Comparison of ENCODE assay signal across 1 cellular context in the genomic region with DNA sequence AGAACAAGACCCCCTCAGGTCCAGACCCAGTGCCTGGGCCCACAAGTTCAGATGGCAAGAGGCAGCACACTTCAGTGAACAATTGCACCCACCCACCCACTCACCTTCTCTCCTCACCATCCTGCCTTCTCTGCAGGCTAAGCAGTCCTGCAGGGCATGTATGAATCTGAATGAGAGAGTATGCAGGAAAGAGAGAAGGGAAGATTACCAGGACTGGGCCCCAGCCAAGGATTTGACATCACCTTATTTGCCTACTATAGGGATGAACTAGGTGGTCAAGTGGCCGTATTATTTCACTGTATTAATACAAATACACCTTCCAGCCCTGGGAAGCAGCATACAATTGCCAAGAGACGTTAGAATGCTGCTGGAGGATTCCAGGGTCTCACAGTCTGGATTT.
TF ChIP-seq lines count a peak whose summit lies in the region.

No MANE protein-coding gene starts in this region.

TF ChIP-seq in GM23338, 12 proteins besides CTCF, POLR2A, EP300 and RAD21 (continued from another document):
- TF ChIP-seq, protein P1, sequence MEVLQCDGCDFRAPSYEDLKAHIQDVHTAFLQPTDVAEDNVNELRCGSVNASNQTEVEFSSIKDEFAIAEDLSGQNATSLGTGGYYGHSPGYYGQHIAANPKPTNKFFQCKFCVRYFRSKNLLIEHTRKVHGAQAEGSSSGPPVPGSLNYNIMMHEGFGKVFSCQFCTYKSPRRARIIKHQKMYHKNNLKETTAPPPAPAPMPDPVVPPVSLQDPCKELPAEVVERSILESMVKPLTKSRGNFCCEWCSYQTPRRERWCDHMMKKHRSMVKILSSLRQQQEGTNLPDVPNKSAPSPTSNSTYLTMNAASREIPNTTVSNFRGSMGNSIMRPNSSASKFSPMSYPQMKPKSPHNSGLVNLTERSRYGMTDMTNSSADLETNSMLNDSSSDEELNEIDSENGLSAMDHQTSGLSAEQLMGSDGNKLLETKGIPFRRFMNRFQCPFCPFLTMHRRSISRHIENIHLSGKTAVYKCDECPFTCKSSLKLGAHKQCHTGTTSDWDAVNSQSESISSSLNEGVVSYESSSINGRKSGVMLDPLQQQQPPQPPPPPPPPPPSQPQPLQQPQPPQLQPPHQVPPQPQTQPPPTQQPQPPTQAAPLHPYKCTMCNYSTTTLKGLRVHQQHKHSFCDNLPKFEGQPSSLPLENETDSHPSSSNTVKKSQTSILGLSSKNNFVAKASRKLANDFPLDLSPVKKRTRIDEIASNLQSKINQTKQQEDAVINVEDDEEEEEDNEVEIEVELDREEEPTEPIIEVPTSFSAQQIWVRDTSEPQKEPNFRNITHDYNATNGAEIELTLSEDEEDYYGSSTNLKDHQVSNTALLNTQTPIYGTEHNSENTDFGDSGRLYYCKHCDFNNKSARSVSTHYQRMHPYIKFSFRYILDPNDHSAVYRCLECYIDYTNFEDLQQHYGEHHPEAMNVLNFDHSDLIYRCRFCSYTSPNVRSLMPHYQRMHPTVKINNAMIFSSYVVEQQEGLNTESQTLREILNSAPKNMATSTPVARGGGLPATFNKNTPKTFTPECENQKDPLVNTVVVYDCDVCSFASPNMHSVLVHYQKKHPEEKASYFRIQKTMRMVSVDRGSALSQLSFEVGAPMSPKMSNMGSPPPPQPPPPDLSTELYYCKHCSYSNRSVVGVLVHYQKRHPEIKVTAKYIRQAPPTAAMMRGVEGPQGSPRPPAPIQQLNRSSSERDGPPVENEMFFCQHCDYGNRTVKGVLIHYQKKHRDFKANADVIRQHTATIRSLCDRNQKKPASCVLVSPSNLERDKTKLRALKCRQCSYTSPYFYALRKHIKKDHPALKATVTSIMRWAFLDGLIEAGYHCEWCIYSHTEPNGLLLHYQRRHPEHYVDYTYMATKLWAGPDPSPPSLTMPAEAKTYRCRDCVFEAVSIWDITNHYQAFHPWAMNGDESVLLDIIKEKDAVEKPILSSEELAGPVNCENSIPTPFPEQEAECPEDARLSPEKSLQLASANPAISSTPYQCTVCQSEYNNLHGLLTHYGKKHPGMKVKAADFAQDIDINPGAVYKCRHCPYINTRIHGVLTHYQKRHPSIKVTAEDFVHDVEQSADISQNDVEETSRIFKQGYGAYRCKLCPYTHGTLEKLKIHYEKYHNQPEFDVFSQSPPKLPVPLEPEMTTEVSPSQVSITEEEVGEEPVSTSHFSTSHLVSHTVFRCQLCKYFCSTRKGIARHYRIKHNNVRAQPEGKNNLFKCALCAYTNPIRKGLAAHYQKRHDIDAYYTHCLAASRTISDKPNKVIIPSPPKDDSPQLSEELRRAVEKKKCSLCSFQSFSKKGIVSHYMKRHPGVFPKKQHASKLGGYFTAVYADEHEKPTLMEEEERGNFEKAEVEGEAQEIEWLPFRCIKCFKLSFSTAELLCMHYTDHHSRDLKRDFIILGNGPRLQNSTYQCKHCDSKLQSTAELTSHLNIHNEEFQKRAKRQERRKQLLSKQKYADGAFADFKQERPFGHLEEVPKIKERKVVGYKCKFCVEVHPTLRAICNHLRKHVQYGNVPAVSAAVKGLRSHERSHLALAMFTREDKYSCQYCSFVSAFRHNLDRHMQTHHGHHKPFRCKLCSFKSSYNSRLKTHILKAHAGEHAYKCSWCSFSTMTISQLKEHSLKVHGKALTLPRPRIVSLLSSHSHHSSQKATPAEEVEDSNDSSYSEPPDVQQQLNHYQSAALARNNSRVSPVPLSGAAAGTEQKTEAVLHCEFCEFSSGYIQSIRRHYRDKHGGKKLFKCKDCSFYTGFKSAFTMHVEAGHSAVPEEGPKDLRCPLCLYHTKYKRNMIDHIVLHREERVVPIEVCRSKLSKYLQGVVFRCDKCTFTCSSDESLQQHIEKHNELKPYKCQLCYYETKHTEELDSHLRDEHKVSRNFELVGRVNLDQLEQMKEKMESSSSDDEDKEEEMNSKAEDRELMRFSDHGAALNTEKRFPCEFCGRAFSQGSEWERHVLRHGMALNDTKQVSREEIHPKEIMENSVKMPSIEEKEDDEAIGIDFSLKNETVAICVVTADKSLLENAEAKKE (CRISPR knock-in tag; IDR thresholded peaks at IDR 0.05): no peak
- TF ChIP-seq, protein P2, sequence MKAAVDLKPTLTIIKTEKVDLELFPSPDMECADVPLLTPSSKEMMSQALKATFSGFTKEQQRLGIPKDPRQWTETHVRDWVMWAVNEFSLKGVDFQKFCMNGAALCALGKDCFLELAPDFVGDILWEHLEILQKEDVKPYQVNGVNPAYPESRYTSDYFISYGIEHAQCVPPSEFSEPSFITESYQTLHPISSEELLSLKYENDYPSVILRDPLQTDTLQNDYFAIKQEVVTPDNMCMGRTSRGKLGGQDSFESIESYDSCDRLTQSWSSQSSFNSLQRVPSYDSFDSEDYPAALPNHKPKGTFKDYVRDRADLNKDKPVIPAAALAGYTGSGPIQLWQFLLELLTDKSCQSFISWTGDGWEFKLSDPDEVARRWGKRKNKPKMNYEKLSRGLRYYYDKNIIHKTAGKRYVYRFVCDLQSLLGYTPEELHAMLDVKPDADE (IDR thresholded peaks at IDR 0.05): no peak
- TF ChIP-seq ZNF114 (CRISPR knock-in tag; IDR thresholded peaks at IDR 0.05) (no peak), ZNF331 (CRISPR knock-in tag; IDR thresholded peaks at IDR 0.05; ENCODE audit: low read depth) (no peak), EZH2phosphoT487 (IDR thresholded peaks at IDR 0.05; ENCODE audit: unreplicated experiment) (no peak), STAT1 (IDR thresholded peaks at IDR 0.05; ENCODE audit: unreplicated experiment) (no peak), CREB1 (CRISPR knock-in tag; IDR thresholded peaks at IDR 0.05; ENCODE audit: low read depth) (no peak)
- TF ChIP-seq, protein P3, sequence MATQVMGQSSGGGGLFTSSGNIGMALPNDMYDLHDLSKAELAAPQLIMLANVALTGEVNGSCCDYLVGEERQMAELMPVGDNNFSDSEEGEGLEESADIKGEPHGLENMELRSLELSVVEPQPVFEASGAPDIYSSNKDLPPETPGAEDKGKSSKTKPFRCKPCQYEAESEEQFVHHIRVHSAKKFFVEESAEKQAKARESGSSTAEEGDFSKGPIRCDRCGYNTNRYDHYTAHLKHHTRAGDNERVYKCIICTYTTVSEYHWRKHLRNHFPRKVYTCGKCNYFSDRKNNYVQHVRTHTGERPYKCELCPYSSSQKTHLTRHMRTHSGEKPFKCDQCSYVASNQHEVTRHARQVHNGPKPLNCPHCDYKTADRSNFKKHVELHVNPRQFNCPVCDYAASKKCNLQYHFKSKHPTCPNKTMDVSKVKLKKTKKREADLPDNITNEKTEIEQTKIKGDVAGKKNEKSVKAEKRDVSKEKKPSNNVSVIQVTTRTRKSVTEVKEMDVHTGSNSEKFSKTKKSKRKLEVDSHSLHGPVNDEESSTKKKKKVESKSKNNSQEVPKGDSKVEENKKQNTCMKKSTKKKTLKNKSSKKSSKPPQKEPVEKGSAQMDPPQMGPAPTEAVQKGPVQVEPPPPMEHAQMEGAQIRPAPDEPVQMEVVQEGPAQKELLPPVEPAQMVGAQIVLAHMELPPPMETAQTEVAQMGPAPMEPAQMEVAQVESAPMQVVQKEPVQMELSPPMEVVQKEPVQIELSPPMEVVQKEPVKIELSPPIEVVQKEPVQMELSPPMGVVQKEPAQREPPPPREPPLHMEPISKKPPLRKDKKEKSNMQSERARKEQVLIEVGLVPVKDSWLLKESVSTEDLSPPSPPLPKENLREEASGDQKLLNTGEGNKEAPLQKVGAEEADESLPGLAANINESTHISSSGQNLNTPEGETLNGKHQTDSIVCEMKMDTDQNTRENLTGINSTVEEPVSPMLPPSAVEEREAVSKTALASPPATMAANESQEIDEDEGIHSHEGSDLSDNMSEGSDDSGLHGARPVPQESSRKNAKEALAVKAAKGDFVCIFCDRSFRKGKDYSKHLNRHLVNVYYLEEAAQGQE (IDR thresholded peaks at IDR 0.05; ENCODE audit: unreplicated experiment): no peak
TF ChIP-seq in GM23338: peak in this region for 0.
